ENCODE assay signal across 22 cellular contexts in genomic region chr12:3945671-3946070, GRCh38.
"Had no signal": no experiment of that assay in that cellular context is flagged by ENCODE, and none has a peak within 500 bp of the region (broad histone marks: within the 10 kb centered on the region; RNA-seq: fewer than 3 reads in every experiment).

No MANE protein-coding gene starts in this region.

- ATAC-seq: esophagus mucosa; left lobe of liver; stimulated activated naive B cell treated with anti-CD40 and anti-IgM and Interleukin-4, amounts not matched to agents 10 μg/mL and 1 μg/mL and 100 μg/mL, for 72 hours had no signal

- H3K36me3 ChIP-seq: breast epithelium, thyroid gland, vagina had no signal

- DNase-seq: activated CD4-positive, alpha-beta memory T cell treated with anti-CD3 and anti-CD28 coated beads for 36 hours; activated CD4-positive, alpha-beta T cell treated with anti-CD3 and anti-CD28 coated beads for 1 hour; activated gamma-delta T cell; activated T-cell treated with anti-CD3 and anti-CD28 coated beads, Interleukin-2, amount 50 U/mL, for 48 hours; aorta; cerebellar nuclear complex; dermis blood vessel endothelial cell; islet precursor cell; mammary epithelial cell; nucleus accumbens; posterior cingulate gyrus; retina; stimulated activated CD4-positive, alpha-beta T cell treated with anti-CD3 and anti-CD28 coated beads, Interleukin-15, amount 100 ng/mL, for 24 hours; stimulated activated CD4-positive, alpha-beta T cell treated with anti-CD3 and anti-CD28 coated beads, Interleukin-4, amount 100 ng/mL, for 1 hour; stimulated activated naive B cell treated with anti-CD40 and anti-IgM and Interleukin-4, amounts not matched to agents 10 μg/mL and 1 μg/mL and 100 μg/mL, for 72 hours; SW 1271; T1000; thyroid gland had no signal

- H3K9me3 ChIP-seq: breast epithelium, thyroid gland, vagina had no signal

- H3K27ac ChIP-seq: breast epithelium, thyroid gland, vagina had no signal

- H3K27me3 ChIP-seq: breast epithelium, thyroid gland, vagina had no signal

- H3K4me3 ChIP-seq: breast epithelium, thyroid gland, vagina had no signal

- H3K4me1 ChIP-seq: breast epithelium, thyroid gland, vagina had no signal
